23 cellular contexts compared by ENCODE assay signal in genomic region chr20:42494290-42494689, GRCh38.
"Had no signal": no experiment of that assay in that cellular context is flagged by ENCODE, and none has a peak within 500 bp of the region (broad histone marks: within the 10 kb centered on the region; RNA-seq: fewer than 3 reads in every experiment).

No MANE protein-coding gene starts in this region.

- DNase-seq: effector memory CD4-positive, alpha-beta T cell; esophagus squamous epithelium; foreskin fibroblast; glutamatergic neuron; islet precursor cell; left cardiac atrium; left ventricle myocardium inferior; mesenchymal stem cell; naive B cell; nephron progenitor cell; psoas muscle; spleen; stimulated activated CD4-positive, alpha-beta T cell treated with anti-CD3 and anti-CD28 coated beads, Interleukin-15, amount 100 ng/mL, for 24 hours; stimulated activated CD4-positive, alpha-beta T cell treated with anti-CD3 and anti-CD28 coated beads, Interleukin-1b, Interleukin-23, amount 100 ng/mL, for 48 hours; stimulated activated CD4-positive, alpha-beta T cell treated with anti-CD3 and anti-CD28 coated beads, Interleukin-4, amount 100 ng/mL, for 24 hours; tibial artery; upper lobe of left lung had no signal

- H3K36me3 ChIP-seq: esophagus squamous epithelium, gastroesophageal sphincter, left ventricle myocardium inferior, spleen, tibial artery, upper lobe of left lung, vagina had no signal

- H3K36me3 Mint-ChIP-seq: naive B cell; stimulated activated memory B cell treated with anti-CD40 and anti-IgM and Interleukin-4, amounts not matched to agents 10 μg/mL and 1 μg/mL and 100 μg/mL, for 72 hours had no signal

- H3K9me3 ChIP-seq: esophagus squamous epithelium, gastroesophageal sphincter, left ventricle myocardium inferior, psoas muscle, spleen, tibial artery, upper lobe of left lung, vagina had no signal

- H3K4me1 ChIP-seq: esophagus squamous epithelium, gastroesophageal sphincter, left ventricle myocardium inferior, psoas muscle, spleen, tibial artery, upper lobe of left lung, vagina had no signal

- H3K4me3 ChIP-seq: esophagus squamous epithelium, gastroesophageal sphincter, left ventricle myocardium inferior, lung, psoas muscle, spleen, tibial artery, upper lobe of left lung, vagina had no signal

- H3K4me1 Mint-ChIP-seq: naive B cell; nephron progenitor cell; stimulated activated memory B cell treated with anti-CD40 and anti-IgM and Interleukin-4, amounts not matched to agents 10 μg/mL and 1 μg/mL and 100 μg/mL, for 72 hours had no signal

- H3K27me3 Mint-ChIP-seq: naive B cell; stimulated activated memory B cell treated with anti-CD40 and anti-IgM and Interleukin-4, amounts not matched to agents 10 μg/mL and 1 μg/mL and 100 μg/mL, for 72 hours had no signal

- H3K4me3 Mint-ChIP-seq: naive B cell; nephron progenitor cell; stimulated activated memory B cell treated with anti-CD40 and anti-IgM and Interleukin-4, amounts not matched to agents 10 μg/mL and 1 μg/mL and 100 μg/mL, for 72 hours; stimulated activated naive CD8-positive, alpha-beta T cell treated with anti-CD3 and anti-CD28 coated beads, Interleukin-15, Interleukin-2, amounts not matched to agents 100 ng/mL and 50 ng/mL, for 24 hours had no signal

- H3K27me3 ChIP-seq: esophagus squamous epithelium, gastroesophageal sphincter, spleen, tibial artery, upper lobe of left lung, vagina had no signal

- H3K27ac Mint-ChIP-seq: stimulated activated memory B cell treated with anti-CD40 and anti-IgM and Interleukin-4, amounts not matched to agents 10 μg/mL and 1 μg/mL and 100 μg/mL, for 72 hours; stimulated activated naive CD8-positive, alpha-beta T cell treated with anti-CD3 and anti-CD28 coated beads, Interleukin-15, Interleukin-2, amounts not matched to agents 100 ng/mL and 50 ng/mL, for 24 hours had no signal

- H3K27ac ChIP-seq: esophagus squamous epithelium, gastroesophageal sphincter, left ventricle myocardium inferior, psoas muscle, spleen, tibial artery, upper lobe of left lung, vagina had no signal

- H3K9me3 Mint-ChIP-seq: nephron progenitor cell; stimulated activated memory B cell treated with anti-CD40 and anti-IgM and Interleukin-4, amounts not matched to agents 10 μg/mL and 1 μg/mL and 100 μg/mL, for 72 hours had no signal

- ATAC-seq: gastroesophageal sphincter; left cardiac atrium; psoas muscle; sciatic nerve; stimulated activated memory B cell treated with anti-CD40 and anti-IgM and Interleukin-4, amounts not matched to agents 10 μg/mL and 1 μg/mL and 100 μg/mL, for 72 hours had no signal
